ENCODE assay signal across 29 cellular contexts in the genomic region with DNA sequence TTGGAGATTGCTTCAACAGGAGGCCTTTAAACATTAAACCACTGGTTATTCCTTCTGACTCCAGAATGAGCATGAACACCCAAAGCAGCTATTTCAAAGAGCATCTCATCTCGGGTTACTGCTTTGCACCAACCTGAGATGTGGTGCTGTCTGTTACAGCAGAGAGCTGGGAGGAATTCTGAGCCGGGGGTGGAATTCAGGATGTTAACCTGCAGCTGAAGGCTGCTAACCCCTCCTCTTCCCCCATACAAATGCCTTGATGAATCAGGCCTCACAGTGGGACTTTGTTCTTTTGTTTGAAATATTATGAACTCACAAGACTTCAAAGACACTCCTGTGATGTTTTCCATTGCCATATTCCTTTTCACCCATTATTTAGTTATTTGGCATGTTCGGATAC.
DNase-seq lines count a peak whose midpoint lies in the region; FAIRE-seq and TF ChIP-seq lines count a peak whose summit lies in the region.
"Had no signal": no experiment of that assay in that cellular context is flagged by ENCODE, and none has a peak within 500 bp of the region (broad histone marks: within the 10 kb centered on the region; RNA-seq: fewer than 3 reads in every experiment).

No MANE protein-coding gene starts in this region.

- intact Hi-C loops in esophagus muscularis mucosa (cut with DNase I) = no loop called here

- DNase-seq in ACHN (peak; percentile 38), ecto neural progenitor cell (ENCODE audit: low spot score) (peak; percentile 52), kidney epithelial cell (ENCODE audit: low read depth) (peak; percentile 49), OCI-M2 (lab: John Stamatoyannopoulos, UW; ENCODE audit: unreplicated experiment) (no peak), esophagus muscularis mucosa (ENCODE audit: extremely low spot score) (no peak), D721Med (ENCODE audit: insufficient read length, low spot score) (no peak)
- DNase-seq in stimulated activated CD8-positive, alpha-beta memory T cell treated with anti-CD3 and anti-CD28 coated beads, Interleukin-4, amount 100 ng/mL, for 48 hours = no peak
- DNase-seq: activated CD4-positive, alpha-beta T cell treated with anti-CD3 and anti-CD28 coated beads, Interleukin-2, amount 10 ng/mL, durations not matched to agents 7 days and 5 days; activated naive CD4-positive, alpha-beta T cell; activated T-cell treated with anti-CD3 and anti-CD28 coated beads, Interleukin-2, amount 50 U/mL, for 48 hours; BE2C; CD8-positive, alpha-beta memory T cell; cerebellar nuclear complex; HCEC 1CT; KBM-7; left lung; NCI-H1417; NCI-H2029 treated with DMSO at 0.1 percent for 48 hours; NCI-H510A treated with DMSO at 0.1 percent for 48 hours; occipital lobe; SIG-M5; small intestine; T-helper 9 cell; tibial artery; WERI-Rb-1 had no signal

- TF ChIP-seq POLR2A in esophagus muscularis mucosa (IDR thresholded peaks at IDR 0.05; ENCODE audit: low read depth) = no peak

- H3K27ac ChIP-seq in HUES6 (ENCODE audit: low read depth, low read length) (peak overlapping the region; percentile 50; the same call in 1 of the 2 replicates), esophagus muscularis mucosa (replicated peaks in 1 of 4) (no peak overlapping the region)
- H3K27ac ChIP-seq: left lung, tibial artery, WERI-Rb-1 had no signal

- no peak for FAIRE-seq in D721Med (lab: Jason Lieb, UNC)
- FAIRE-seq: endothelial cell of umbilical vein, G401.6, RCC 7860, small intestine had no signal

- H3K9me3 ChIP-seq in HUES6 (ENCODE audit: control insufficient read depth, insufficient read depth, low read depth, low read length) = 0 out of 2 replicates have a peak, but pooled peaks cover 6% of the 10 kb centered on the region
- no peaks in the 10 kb centered on the region for H3K9me3 ChIP-seq in esophagus muscularis mucosa
- H3K9me3 ChIP-seq: BE2C, left lung, tibial artery had no signal

- H3K4me3 ChIP-seq in HUES6 (ENCODE audit: low read depth, low read length) (no peak overlapping the region; the same call in 1 of the 2 replicates), kidney epithelial cell (ENCODE audit: low read depth, low read length) (no peak overlapping the region), esophagus muscularis mucosa (no peak overlapping the region)
- H3K4me3 ChIP-seq: left lung, tibial artery had no signal

- no peak for TF ChIP-seq EP300 in esophagus muscularis mucosa (IDR thresholded peaks at IDR 0.05)

- H3K36me3 ChIP-seq in HUES6 (ENCODE audit: control insufficient read depth, insufficient read depth, low read length) (no peaks in the 10 kb centered on the region), kidney epithelial cell (ENCODE audit: control insufficient read depth, insufficient read depth, low read length) (no peaks in the 10 kb centered on the region), esophagus muscularis mucosa (no peaks in the 10 kb centered on the region)
- H3K36me3 ChIP-seq: BE2C, left lung, tibial artery, WERI-Rb-1 had no signal

- H3K4me1 ChIP-seq in HUES6 (ENCODE audit: control insufficient read depth, insufficient read depth, low read length) = peaks cover 40% of the 10 kb centered on the region
- no peaks in the 10 kb centered on the region for H3K4me1 ChIP-seq in esophagus muscularis mucosa
- H3K4me1 ChIP-seq: BE2C, left lung, tibial artery had no signal

- in situ Hi-C loops in ACHN (cut with HindIII; ENCODE audit: low pct_ligation_motif_present, low pct_unique_long_range_greater_than_20kb, low sequenced_read_pairs) = no loop called here

- TF ChIP-seq CTCF in kidney epithelial cell (IDR thresholded peaks at IDR 0.05; ENCODE audit: insufficient read depth, low read length, poor library complexity, severe bottlenecking) = no peak
- no peak for TF ChIP-seq CTCF in esophagus muscularis mucosa (IDR thresholded peaks at IDR 0.05)
- TF ChIP-seq CTCF in D721Med (IDR thresholded peaks at IDR 0.05; ENCODE audit: insufficient read depth, missing control alignments) = no peak

- 34% methylated on average over 3 of the region's 3 CpGs for WGBS in esophagus muscularis mucosa

- H3K9ac ChIP-seq in HUES6 (ENCODE audit: low read length) = no peak overlapping the region

- H3K27me3 ChIP-seq in HUES6 (ENCODE audit: control insufficient read depth, insufficient read depth, low read length) (no peaks in the 10 kb centered on the region), kidney epithelial cell (ENCODE audit: control insufficient read depth, insufficient read depth, low read length) (no peaks in the 10 kb centered on the region), esophagus muscularis mucosa (no peaks in the 10 kb centered on the region)
- H3K27me3 ChIP-seq: BE2C, left lung, tibial artery had no signal

Comparison
In these comparisons a context has a peak if more than half of its experiments do, and no peak if none do; other contexts are left out.
1. DNase-seq: peak in ACHN (single experiment), ecto neural progenitor cell (single experiment) and kidney epithelial cell (single experiment); none in stimulated activated CD8-positive, alpha-beta memory T cell treated with anti-CD3 and anti-CD28 coated beads, Interleukin-4, amount 100 ng/mL, for 48 hours (single experiment), OCI-M2 (single experiment), esophagus muscularis mucosa (single experiment) and D721Med (single experiment).